Comparison of ENCODE assay signal across 8 cellular contexts in the genomic region with DNA sequence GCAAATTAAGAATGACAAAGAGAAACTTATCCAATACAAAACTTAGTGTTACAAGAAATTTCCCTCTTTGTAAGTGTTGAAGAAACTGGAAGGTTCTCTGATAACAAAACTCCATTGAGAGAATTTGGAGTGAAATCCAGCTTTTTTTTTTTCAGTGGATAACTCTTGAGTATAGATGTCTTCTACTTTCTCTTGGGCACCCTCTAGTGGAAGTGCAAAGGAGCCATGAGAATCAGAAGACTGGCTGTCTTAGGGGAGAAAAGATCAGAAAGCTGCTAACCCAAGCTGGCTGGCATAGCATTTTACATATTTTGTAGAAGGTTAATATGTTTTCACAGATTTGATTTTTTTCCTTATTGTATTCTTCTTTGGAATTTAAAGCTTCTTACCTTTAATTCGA.
A peak's percentile ranks its signal among the peaks of the same experiment; 100 is the strongest.
DNase-seq lines count a peak whose midpoint lies in the region; TF ChIP-seq lines count a peak whose summit lies in the region.

No MANE protein-coding gene starts in this region.

- no peaks in the 10 kb centered on the region for H3K9me3 Mint-ChIP-seq in activated naive CD4-positive, alpha-beta T cell treated with anti-CD3 and anti-CD28 coated beads for 36 hours
- H3K9me3 Mint-ChIP-seq in chondrocyte (ENCODE audit: low read depth) (no peaks in the 10 kb centered on the region), type B pancreatic cell (no peaks in the 10 kb centered on the region)

- peaks cover 8% of the 10 kb centered on the region for H3K27me3 Mint-ChIP-seq in activated naive CD4-positive, alpha-beta T cell treated with anti-CD3 and anti-CD28 coated beads for 36 hours (ENCODE audit: low read depth)
- peaks cover 9% of the 10 kb centered on the region for H3K27me3 Mint-ChIP-seq in chondrocyte (ENCODE audit: low read depth)
- H3K27me3 Mint-ChIP-seq in type B pancreatic cell, result peaks cover 17% of the 10 kb centered on the region

- TF ChIP-seq CTCF in chondrocyte (IDR thresholded peaks at IDR 0.05) (peak; percentile 63), type B pancreatic cell (conservative IDR thresholded peaks at IDR 0.05) (peak; percentile 67)

- intact Hi-C loops in activated naive CD4-positive, alpha-beta T cell treated with anti-CD3 and anti-CD28 coated beads for 36 hours (cut with micrococcal nuclease), result loop anchor here (10.0 kb wide), 1 partner anchor 1282 kb away; no protein-coding TSS in a partner anchor

- H3K4me3 Mint-ChIP-seq in activated naive CD4-positive, alpha-beta T cell treated with anti-CD3 and anti-CD28 coated beads for 36 hours, result no peak overlapping the region
- H3K4me3 Mint-ChIP-seq in chondrocyte (ENCODE audit: unreplicated experiment) (no peak overlapping the region), type B pancreatic cell (no peak overlapping the region)

- H3K36me3 Mint-ChIP-seq in activated naive CD4-positive, alpha-beta T cell treated with anti-CD3 and anti-CD28 coated beads for 36 hours (ENCODE audit: low read depth), result no peaks in the 10 kb centered on the region
- H3K36me3 Mint-ChIP-seq in chondrocyte (ENCODE audit: low read depth) (no peaks in the 10 kb centered on the region), type B pancreatic cell (no peaks in the 10 kb centered on the region)

- DNase-seq in activated naive CD4-positive, alpha-beta T cell treated with anti-CD3 and anti-CD28 coated beads for 36 hours, result peak; percentile 8
- no peak for DNase-seq in activated naive CD4-positive, alpha-beta T cell (lab: John Stamatoyannopoulos, UW)
- peak; percentile 55 for DNase-seq in NCI-H1694 treated with DMSO at 0.1 percent for 48 hours (lab: John Stamatoyannopoulos, UW)
- DNase-seq in chondrocyte (ENCODE audit: low spot score), result no peak
- DNase-seq in type B pancreatic cell (ENCODE audit: extremely low spot score, unreplicated experiment), result no peak
- no peak for DNase-seq in stimulated activated CD4-positive, alpha-beta T cell treated with anti-CD3 and anti-CD28 coated beads, Interleukin-12 subunit alpha, Interleukin-12 subunit beta, amount 100 ng/mL, for 4 hours
- no peak for DNase-seq in GF-D8 (lab: John Stamatoyannopoulos, UW)
- no peak for DNase-seq in putamen (ENCODE audit: low spot score)

- no peaks in the 10 kb centered on the region for H3K4me1 Mint-ChIP-seq in activated naive CD4-positive, alpha-beta T cell treated with anti-CD3 and anti-CD28 coated beads for 36 hours (ENCODE audit: low read depth)
- H3K4me1 Mint-ChIP-seq in chondrocyte (ENCODE audit: low read depth), result no peaks in the 10 kb centered on the region
- peaks cover 17% of the 10 kb centered on the region for H3K4me1 Mint-ChIP-seq in type B pancreatic cell (ENCODE audit: unreplicated experiment)

- no peak overlapping the region for H3K27ac Mint-ChIP-seq in activated naive CD4-positive, alpha-beta T cell treated with anti-CD3 and anti-CD28 coated beads for 36 hours
- H3K27ac Mint-ChIP-seq in chondrocyte (ENCODE audit: unreplicated experiment) (no peak overlapping the region), type B pancreatic cell (no peak overlapping the region)

- CTCF ChIA-PET in activated naive CD4-positive, alpha-beta T cell treated with anti-CD3 and anti-CD28 coated beads for 36 hours (lab: Charles Lee), result interaction anchor here (0.6 to 1.0 kb wide), 6 partner anchors 10 to 494 kb away, joined by 3 to 6 read pairs (median 4); no protein-coding TSS in a partner anchor

Comparison
In these comparisons a context has a peak if more than half of its experiments do, and no peak if none do; other contexts are left out.
1. DNase-seq: peak in activated naive CD4-positive, alpha-beta T cell treated with anti-CD3 and anti-CD28 coated beads for 36 hours (single experiment) and NCI-H1694 treated with DMSO at 0.1 percent for 48 hours (single experiment); none in activated naive CD4-positive, alpha-beta T cell (0 of 4), chondrocyte (single experiment), type B pancreatic cell (single experiment), stimulated activated CD4-positive, alpha-beta T cell treated with anti-CD3 and anti-CD28 coated beads, Interleukin-12 subunit alpha, Interleukin-12 subunit beta, amount 100 ng/mL, for 4 hours (single experiment), GF-D8 (single experiment) and putamen (single experiment).